In genomic region chr17:43588664-43589435, GRCh38 we compare ENCODE assay signal across 21 cellular contexts. TPM values are rescaled to one million over a fixed set of nuclear protein-coding genes. Genes with fewer than 3 reads are reported as not detected.
A peak's percentile ranks its signal among the peaks of the same experiment; 100 is the strongest.
DNase-seq lines count a peak whose midpoint lies in the region; ATAC-seq, FAIRE-seq and TF ChIP-seq lines count a peak whose summit lies in the region.
"Had no signal": no experiment of that assay in that cellular context is flagged by ENCODE, and none has a peak within 500 bp of the region (broad histone marks: within the 10 kb centered on the region; RNA-seq: fewer than 3 reads in every experiment).

No MANE protein-coding gene starts in this region.

- H2BK5ac ChIP-seq in H1 (ENCODE audit: low read depth, low read length): no peak overlapping the region

- H2BK120ac ChIP-seq in H1 (replicated peaks; ENCODE audit: low read depth, low read length): no peak overlapping the region

- H3K9ac ChIP-seq in BLaER1: no peak overlapping the region
- no peak overlapping the region for H3K9ac ChIP-seq in H1 (replicated peaks in 1 of 4; ENCODE audit: extremely low read depth in 1 of 4, low read depth in 3 of 4, low read length in 3 of 4)

- no peak overlapping the region for H2BK20ac ChIP-seq in H1 (ENCODE audit: low read length)

- H4K20me1 ChIP-seq in BLaER1: no peaks in the 10 kb centered on the region
- no peaks in the 10 kb centered on the region for H4K20me1 ChIP-seq in H1 (replicated peaks in 1 of 2; ENCODE audit: control insufficient read depth in 1 of 2, insufficient read depth in 2 of 2, low read length in 2 of 2)

- H3K27ac Mint-ChIP-seq in CD8-positive, alpha-beta T cell: no peak overlapping the region
- H3K27ac Mint-ChIP-seq: CD4-positive, alpha-beta T cell had no signal

- H3K36me3 Mint-ChIP-seq in CD8-positive, alpha-beta T cell: no peaks in the 10 kb centered on the region

- 88% methylated on average over 9 of the region's 9 CpGs; no CpG with 5 or more reads in 1 of the 2 experiments for WGBS in H1 (ENCODE audit: extremely low coverage in 1 of 2, insufficient coverage in 1 of 2, insufficient read length in 1 of 2, insufficient replicate concordance in 2 of 2, low coverage in 1 of 2, low lambda C conversion rate in 2 of 2, missing lambda C conversion rate in 1 of 2), 2 experiments
- WGBS in lower leg skin, 2 donors: 54 to 65% methylated on average over 9 of the region's 9 CpGs

- H2AFZ ChIP-seq in H1 (ENCODE audit: low read length): no peak overlapping the region

- no peak for FAIRE-seq in H1 (lab: Jason Lieb, UNC)

- no peak for ATAC-seq in CD8-positive, alpha-beta T cell
- ATAC-seq: HCT116 had no signal

- DNase-seq in H1 (ENCODE audit: low read depth in 1 of 2, low spot score in 2 of 2): no peak
- DNase-seq in lower leg skin (ENCODE audit: low spot score in 2 of 2): peak; percentile 36 to 84
- no peak for DNase-seq in KG1 (lab: John Stamatoyannopoulos, UW)
- no peak for DNase-seq in CD8-positive, alpha-beta T cell
- DNase-seq in activated T-cell treated with anti-CD3 and anti-CD28 coated beads, Interleukin-2, amount 50 U/mL, for 1 hour: no peak
- DNase-seq in HEK293T (ENCODE audit: extremely low spot score): no peak
- DNase-seq: ACHN; CD4-positive, alpha-beta T cell; DMS79; Karpas-422; MM.1S; NCI-H1105; NCI-H1694 treated with DMSO at 0.1 percent for 48 hours; NCI-H2107; NCI-H226; NCI-H526 treated with DMSO at 0.1 percent for 48 hours; NK-92 treated with Interleukin-12 subunit alpha and Interleukin-12 subunit beta, amount 100 ng/mL, for 24 hours; OCI-M1 had no signal

- TF ChIP-seq POLR2A in H1 (IDR thresholded peaks at IDR 0.05; ENCODE audit: control extremely low read depth in 1 of 2, low read depth in 2 of 2, low read length in 2 of 2) (no peak), lower leg skin (IDR thresholded peaks at IDR 0.05) (no peak)

- no peaks in the 10 kb centered on the region for H3K79me2 ChIP-seq in H1 (ENCODE audit: control insufficient read depth in 1 of 2, insufficient read depth in 2 of 2, low read length in 2 of 2)

- H3K4me3 Mint-ChIP-seq in CD8-positive, alpha-beta T cell: no peak overlapping the region
- H3K4me3 Mint-ChIP-seq: CD4-positive, alpha-beta T cell had no signal

- H4K5ac ChIP-seq in H1 (ENCODE audit: insufficient read length, low read depth, low read length): no peak overlapping the region

- no peak for TF ChIP-seq EP300 in H1 (IDR thresholded peaks at IDR 0.05; ENCODE audit: borderline replicate concordance in 1 of 2, low read depth in 2 of 2, low read length in 2 of 2)

- no peaks in the 10 kb centered on the region for H3K27me3 ChIP-seq in BLaER1
- no peaks in the 10 kb centered on the region for H3K27me3 ChIP-seq in H1 (replicated peaks in 1 of 4; ENCODE audit: control insufficient read depth in 3 of 4, extremely low read depth in 1 of 4, insufficient read depth in 3 of 4, low read length in 3 of 4)
- H3K27me3 ChIP-seq in CD8-positive, alpha-beta T cell (ENCODE audit: insufficient read depth, low read length): no peaks in the 10 kb centered on the region

- no peak overlapping the region for H2BK12ac ChIP-seq in H1 (ENCODE audit: low read depth, low read length)

- H3K79me1 ChIP-seq in H1 (ENCODE audit: low read depth, low read length): no peaks in the 10 kb centered on the region

- no peaks in the 10 kb centered on the region for H3K9me3 Mint-ChIP-seq in CD8-positive, alpha-beta T cell
- H3K9me3 Mint-ChIP-seq: CD4-positive, alpha-beta T cell had no signal

- H3K4ac ChIP-seq in H1 (replicated peaks; ENCODE audit: insufficient read length, low read depth, low read length): no peak overlapping the region

- H3K14ac ChIP-seq in H1 (ENCODE audit: insufficient read length): no peak overlapping the region

- H3K4me1 Mint-ChIP-seq in CD8-positive, alpha-beta T cell (ENCODE audit: low read depth): no peaks in the 10 kb centered on the region

- H3K27me3 Mint-ChIP-seq in CD8-positive, alpha-beta T cell (ENCODE audit: low read depth): no peaks in the 10 kb centered on the region
- H3K27me3 Mint-ChIP-seq: CD4-positive, alpha-beta T cell had no signal

- peak overlapping the region; percentile 50 for H3K4me2 ChIP-seq in BLaER1
- H3K4me2 ChIP-seq in H1 (ENCODE audit: insufficient read depth in 1 of 2, low read depth in 2 of 2, low read length in 2 of 2): no peak overlapping the region

- no peaks in the 10 kb centered on the region for H3K23me2 ChIP-seq in H1 (ENCODE audit: low read depth, low read length)

- TF ChIP-seq CTCF in HEK293 (tag by site-specific recombination; IDR thresholded peaks at IDR 0.05): no peak
- no peak for TF ChIP-seq CTCF in H1 (IDR thresholded peaks at IDR 0.05; ENCODE audit: control extremely low read depth in 1 of 3, insufficient read depth in 1 of 3, low read depth in 1 of 3, low read length in 3 of 3)
- no peak for TF ChIP-seq CTCF in lower leg skin (IDR thresholded peaks at IDR 0.05)
- TF ChIP-seq CTCF in CD8-positive, alpha-beta T cell (IDR thresholded peaks at IDR 0.05): no peak

- H2BK15ac ChIP-seq in H1 (ENCODE audit: low read length): peak overlapping the region; percentile 29; the same call in 1 of the 2 replicates

- H3K27ac ChIP-seq in BLaER1 (no peak overlapping the region), HEK293 (ENCODE audit: extremely low read depth, low read depth, low read length) (no peak overlapping the region), H1 (ENCODE audit: low read depth, low read length) (no peak overlapping the region)
- H3K27ac ChIP-seq in CD8-positive, alpha-beta T cell (ENCODE audit: low read depth, low read length): no peak overlapping the region

- H3K23ac ChIP-seq in H1 (ENCODE audit: insufficient read length): no peak overlapping the region

- H3K36me3 ChIP-seq in BLaER1 (no peaks in the 10 kb centered on the region), HEK293 (ENCODE audit: control insufficient read depth in 2 of 2, insufficient read depth in 1 of 2, low read length in 2 of 2) (no peaks in the 10 kb centered on the region), H1 (ENCODE audit: control insufficient read depth in 2 of 4, insufficient read depth in 4 of 4, low read length in 3 of 4) (no peaks in the 10 kb centered on the region)
- no peaks in the 10 kb centered on the region for H3K36me3 ChIP-seq in CD8-positive, alpha-beta T cell (ENCODE audit: insufficient read depth, low read length)

- H3K4me1 ChIP-seq in BLaER1 (peaks cover 14% of the 10 kb centered on the region), HEK293 (ENCODE audit: control insufficient read depth, insufficient read depth, low read length) (peaks cover 10% of the 10 kb centered on the region), H1 (replicated peaks in 1 of 4; ENCODE audit: control insufficient read depth in 3 of 4, insufficient read depth in 4 of 4, low read length in 3 of 4) (peaks cover 0 to 4% (median 0%) of the 10 kb centered on the region in 4 experiments; a peak in 2 of 7 replicates)
- no peaks in the 10 kb centered on the region for H3K4me1 ChIP-seq in CD8-positive, alpha-beta T cell (ENCODE audit: insufficient read depth, low read length)

- H2AK5ac ChIP-seq in H1 (ENCODE audit: low read depth, low read length): no peak overlapping the region

- H4K8ac ChIP-seq in H1 (ENCODE audit: extremely low read depth, insufficient read depth, low read length): no peak overlapping the region; the same call in 1 of the 2 replicates

- CTCF ChIA-PET in HEK293 (lab: Yijun Ruan, JAX) (interaction anchor here (0.6 to 1.1 kb wide), 2 partner anchors 12 to 651 kb away, joined by 3 to 7 read pairs; no protein-coding TSS in a partner anchor), H1 (lab: Charles Lee; ENCODE audit: partially characterized antibody) (interaction anchor here (1.3 kb wide), 1 partner anchor 12 kb away, joined by 7 read pairs; no protein-coding TSS in a partner anchor), HEK293T (lab: Yijun Ruan, JAX) (interaction anchor here (1.6 kb wide), 1 partner anchor 12 kb away, joined by 4 read pairs; no protein-coding TSS in a partner anchor)
- CTCF ChIA-PET in CD8-positive, alpha-beta T cell (lab: Charles Lee): no interaction called here

- no peak overlapping the region for H3K4me3 ChIP-seq in BLaER1
- H3K4me3 ChIP-seq in HEK293 (ENCODE audit: low read depth, low read length): no peak overlapping the region
- H3K4me3 ChIP-seq in H1 (ENCODE audit: extremely low read depth in 1 of 4, insufficient read depth in 2 of 4, low read depth in 3 of 4, low read length in 4 of 4): no peak overlapping the region
- no peak overlapping the region for H3K4me3 ChIP-seq in lower leg skin (ENCODE audit: low read depth, poor library complexity, severe bottlenecking)
- H3K4me3 ChIP-seq in CD8-positive, alpha-beta T cell (ENCODE audit: low read depth, low read length): no peak overlapping the region

- no peak overlapping the region for H3K18ac ChIP-seq in H1 (ENCODE audit: extremely low read depth, low read length)

- intact Hi-C loops in lower leg skin (cut with DNase I; ENCODE audit: low total_unique reads): no loop called here
- intact Hi-C loops in CD8-positive, alpha-beta T cell (cut with DNase I, micrococcal nuclease): no loop called here

- H3K56ac ChIP-seq in H1 (replicated peaks; ENCODE audit: insufficient read length, low read depth, low read length): no peak overlapping the region

- no peak for TF ChIP-seq RAD21 in H1 (IDR thresholded peaks at IDR 0.05 in 1 of 2, conservative IDR thresholded peaks at IDR 0.05 in 1 of 2; ENCODE audit: low read depth in 2 of 2, low read length in 2 of 2)

- peaks cover 31% of the 10 kb centered on the region for H3K9me3 ChIP-seq in BLaER1
- no peaks in the 10 kb centered on the region for H3K9me3 ChIP-seq in HEK293 (ENCODE audit: control insufficient read depth, insufficient read depth, low read depth, low read length)
- H3K9me3 ChIP-seq in H1 (ENCODE audit: insufficient read depth in 2 of 2, low read depth in 1 of 2, low read length in 1 of 2): no peaks in the 10 kb centered on the region
- no peaks in the 10 kb centered on the region for H3K9me3 ChIP-seq in CD8-positive, alpha-beta T cell (ENCODE audit: low read length)

- POLR2A ChIA-PET in HEK293 (lab: Yijun Ruan, JAX): no interaction called here
- POLR2A ChIA-PET in H1 (lab: Charles Lee; ENCODE audit: partially characterized antibody): no interaction called here
- POLR2A ChIA-PET in CD8-positive, alpha-beta T cell (lab: Charles Lee): no interaction called here
- POLR2A ChIA-PET in HEK293T (lab: Yijun Ruan, JAX): no interaction called here

- H4K91ac ChIP-seq in H1 (replicated peaks; ENCODE audit: insufficient read length, low read length): no peak overlapping the region

TF ChIP-seq in HEK293T, 16 proteins besides CTCF, POLR2A, EP300 and RAD21:
- TF ChIP-seq CTBP1 (IDR thresholded peaks at IDR 0.05; ENCODE audit: borderline replicate concordance): no peak

RNA-seq across cellular contexts. Expression of gene ETV4, which starts 42.7 kb away (rescaled TPM):
- total RNA-seq in H1 (2021; fragmentation: NEBNext Ultra II Directional; extraction: Animal tissue kit (Norgen Biotek cat#: 25700)): 137 and 143 TPM in 2 replicates
- 75.2 and 95.8 TPM in 2 replicates for polyA plus RNA-seq in H1 (2011; rRNA removed)
- 68.9 TPM for polyA plus RNA-seq in H1 (2011; cell fraction: cytosol; rRNA removed)
- 115 TPM for polyA plus RNA-seq in H1 (2011; cell fraction: nucleus; rRNA removed)
- 94.3 to 115 TPM (median 103 TPM) in 4 replicates for polyA plus RNA-seq in H1 (2012, experiment 1 of 2)
- polyA plus RNA-seq in H1 (2012, experiment 2 of 2): 146 TPM
- polyA plus RNA-seq in H1 (2013, experiment 1 of 2): 118 TPM
- 117 TPM for polyA plus RNA-seq in H1 (2013, experiment 2 of 2)
- polyA minus RNA-seq in H1 (2011; rRNA and poly(A)+ RNA removed): 41.1 and 46.8 TPM in 2 replicates
- polyA minus RNA-seq in H1 (2011; cell fraction: cytosol; rRNA and poly(A)+ RNA removed): 52.2 TPM
- polyA minus RNA-seq in H1 (2011; cell fraction: nucleus; rRNA and poly(A)+ RNA removed): 25.6 TPM
- 1 to 10 TPM; 3.7 to 8.8 (median 6.5) TPM for total RNA-seq in lower leg skin
- total RNA-seq in CD8-positive, alpha-beta T cell: not detected
- total RNA-seq: CD4-positive, alpha-beta T cell had no signal

Comparison
In these comparisons a context has a peak if more than half of its experiments do, and no peak if none do; other contexts are left out.
1. DNase-seq: peak in lower leg skin (2 of 2); none in H1 (0 of 2), KG1 (single experiment), CD8-positive, alpha-beta T cell (0 of 7), activated T-cell treated with anti-CD3 and anti-CD28 coated beads, Interleukin-2, amount 50 U/mL, for 1 hour (single experiment) and HEK293T (single experiment).
2. RNA of gene ETV4, which starts 42.7 kb away (total RNA-seq): 137 to 143 TPM in H1; 3.7 to 8.8 TPM in lower leg skin and not detected in CD8-positive, alpha-beta T cell; every median in the first group is over 10 times any median in the second.